8 cellular contexts compared by ENCODE assay signal in genomic region chr4:55635760-55636621, GRCh38. TPM values are rescaled to one million over a fixed set of nuclear protein-coding genes. Genes with fewer than 3 reads are reported as not detected.
A peak's percentile ranks its signal among the peaks of the same experiment; 100 is the strongest.
DNase-seq lines count a peak whose midpoint lies in the region; ATAC-seq, FAIRE-seq and TF ChIP-seq lines count a peak whose summit lies in the region.

NMU (minus strand) TSS chr4:55636298; CDS start chr4:55636192, 106 bp downstream.

- peak; percentile 65 for DNase-seq in ELF-1 (ENCODE audit: low read depth, low spot score)
- peak; percentile 72 for DNase-seq in NCI-H1092 (lab: John Stamatoyannopoulos, UW)
- peak; percentile 68 for DNase-seq in epithelial cell of esophagus (ENCODE audit: low read depth)
- peak in 4 of 10 donors; percentile 1 to 6 (median 3) for DNase-seq in naive thymus-derived CD8-positive, alpha-beta T cell
- DNase-seq in urothelium cell line (ENCODE audit: low spot score) = peak; percentile 66
- no peak for DNase-seq in kidney glomerular epithelial cell (lab: John Stamatoyannopoulos, UW)

- H3K27ac Mint-ChIP-seq in naive thymus-derived CD8-positive, alpha-beta T cell = peak within 1 kb of the TSS in 2 of 10 donors; percentile 8 to 9

- H3K9me3 Mint-ChIP-seq in naive thymus-derived CD8-positive, alpha-beta T cell = no peaks in the 10 kb centered on the region

- peaks cover 37 to 65% (median 46%) of the 10 kb centered on the region in 5 donors for H3K27me3 Mint-ChIP-seq in naive thymus-derived CD8-positive, alpha-beta T cell

- H3K4me3 Mint-ChIP-seq in naive thymus-derived CD8-positive, alpha-beta T cell = peak within 1 kb of the TSS; percentile 32 to 82 (median 76)

- peak within 1 kb of the TSS; percentile 59 for H3K4me3 ChIP-seq in epithelial cell of esophagus (ENCODE audit: low read length)

- peak; percentile 74 for ATAC-seq in GM21786 (IDR thresholded peaks at IDR 0.05; ENCODE audit: unreplicated experiment)
- ATAC-seq in activated CD4-positive, CD25-positive, alpha-beta regulatory T cell treated with anti-CD3 and anti-CD28 coated beads, Interleukin-2, amount 50 U/mL, for 24 hours = peak; percentile 55 to 64
- peak; percentile 42 to 51 for ATAC-seq in naive thymus-derived CD8-positive, alpha-beta T cell

- POLR2A ChIA-PET in naive thymus-derived CD8-positive, alpha-beta T cell (lab: Charles Lee) = no interaction called here

- peaks cover 12 to 23% (median 17%) of the 10 kb centered on the region in 4 donors for H3K4me1 Mint-ChIP-seq in naive thymus-derived CD8-positive, alpha-beta T cell

- no peak for TF ChIP-seq CTCF in epithelial cell of esophagus (IDR thresholded peaks at IDR 0.05; ENCODE audit: insufficient read depth, low read depth, low read length, missing control alignments)

- H3K36me3 Mint-ChIP-seq in naive thymus-derived CD8-positive, alpha-beta T cell = no peaks in the 10 kb centered on the region

- FAIRE-seq in urothelium cell line (lab: Jason Lieb, UNC) = no peak

RNA-seq across cellular contexts. Expression of gene NMU, which starts in this region (rescaled TPM):
- total RNA-seq in naive thymus-derived CD8-positive, alpha-beta T cell = not detected
- not detected for polyA plus RNA-seq in naive thymus-derived CD8-positive, alpha-beta T cell

Comparison
In these comparisons a context has a peak if more than half of its experiments do, and no peak if none do; other contexts are left out.
1. Peak in ATAC-seq in naive thymus-derived CD8-positive, alpha-beta T cell; RNA of the gene not detected or under 1 TPM.